13 cellular contexts compared by ENCODE assay signal in the genomic region with DNA sequence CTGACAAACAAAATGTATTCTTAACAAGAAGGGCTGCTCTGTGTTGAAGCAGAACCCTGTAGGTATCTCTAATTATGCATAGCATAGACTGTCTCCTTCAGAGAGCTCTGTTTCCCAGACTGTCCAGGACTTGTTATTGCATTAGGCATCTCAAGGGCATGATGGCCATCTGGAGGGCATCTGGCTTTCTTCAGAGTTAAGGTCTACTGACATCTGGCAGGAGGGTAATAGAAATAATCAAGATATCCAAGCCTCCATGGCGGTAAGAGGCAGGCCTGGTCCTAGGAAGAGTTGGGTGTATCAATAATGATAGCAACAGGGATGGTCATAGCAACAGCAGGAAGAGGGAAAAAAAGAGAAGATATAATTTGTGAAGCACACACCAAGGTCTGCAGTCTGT.
"Had no signal": no experiment of that assay in that cellular context is flagged by ENCODE, and none has a peak within 500 bp of the region (broad histone marks: within the 10 kb centered on the region; RNA-seq: fewer than 3 reads in every experiment).

No MANE protein-coding gene starts in this region.

- H3K4me3 ChIP-seq: adrenal gland, esophagus muscularis mucosa, heart left ventricle, left lung, thyroid gland had no signal

- H3K9me3 ChIP-seq: adrenal gland, left lung, thyroid gland had no signal

- H3K36me3 ChIP-seq: adrenal gland, esophagus muscularis mucosa, heart left ventricle, left lung, thyroid gland had no signal

- H3K27me3 ChIP-seq: adrenal gland, left lung, thyroid gland had no signal

- H3K27ac ChIP-seq: esophagus muscularis mucosa, heart left ventricle, left lung, thyroid gland had no signal

- H3K4me1 ChIP-seq: adrenal gland, esophagus muscularis mucosa, heart left ventricle, left lung, thyroid gland had no signal

- DNase-seq: activated CD4-positive, alpha-beta T cell treated with anti-CD3 and anti-CD28 coated beads for 48 hours; activated CD8-positive, alpha-beta T cell treated with anti-CD3 and anti-CD28 coated beads for 36 hours; activated effector memory CD4-positive, alpha-beta T cell treated with Interleukin-2 at 50 U/mL for 16 hours; activated T-cell treated with anti-CD3 and anti-CD28 coated beads, Interleukin-2, amount 50 U/mL, for 4 hours; cortex of kidney; effector CD4-positive, alpha-beta T cell; stimulated activated CD4-positive, alpha-beta T cell treated with anti-CD3 and anti-CD28 coated beads, Interleukin-12 subunit alpha, Interleukin-12 subunit beta, amount 100 ng/mL, for 4 hours; stimulated activated CD4-positive, alpha-beta T cell treated with anti-CD3 and anti-CD28 coated beads, Interleukin-2, amount 100 ng/mL, for 24 hours; thyroid gland had no signal
